In genomic region chr1:43239484-43239883, GRCh38 we compare ENCODE assay signal across 12 cellular contexts. TPM values are rescaled to one million over a fixed set of nuclear protein-coding genes. Genes with fewer than 3 reads are reported as not detected.
DNase-seq lines count a peak whose midpoint lies in the region; ATAC-seq, FAIRE-seq and TF ChIP-seq lines count a peak whose summit lies in the region.
"Had no signal": no experiment of that assay in that cellular context is flagged by ENCODE, and none has a peak within 500 bp of the region (broad histone marks: within the 10 kb centered on the region; RNA-seq: fewer than 3 reads in every experiment).

No MANE protein-coding gene starts in this region.

- H3K36me3 ChIP-seq in keratinocyte (ENCODE audit: control insufficient read depth in 2 of 2, extremely low read depth in 1 of 2, insufficient read depth in 2 of 2, low read length in 2 of 2) = no peaks in the 10 kb centered on the region

- H3K4me3 Mint-ChIP-seq in IgD-negative memory B cell (peak overlapping the region in 3 of 4 donors; percentile 4 to 75 (median 61)), Calu3 (ENCODE audit: low read depth, unreplicated experiment) (no peak overlapping the region)

- H3K4me3 ChIP-seq in keratinocyte (ENCODE audit: control insufficient read depth in 2 of 3, extremely low read depth in 1 of 3, insufficient read depth in 2 of 3, low read depth in 1 of 3, low read length in 3 of 3) = no peak overlapping the region
- H3K4me3 ChIP-seq: dorsolateral prefrontal cortex had no signal

- no peaks in the 10 kb centered on the region for H3K27me3 Mint-ChIP-seq in IgD-negative memory B cell
- no peaks in the 10 kb centered on the region for H3K27me3 Mint-ChIP-seq in Calu3 (ENCODE audit: unreplicated experiment)

- no peak for TF ChIP-seq CTCF in keratinocyte (optimal IDR thresholded peaks at IDR 0.05 in 1 of 3, IDR thresholded peaks at IDR 0.05 in 1 of 3, conservative IDR thresholded peaks at IDR 0.05 in 1 of 3; ENCODE audit: extremely low read depth in 1 of 3, insufficient read depth in 2 of 3, low read length in 3 of 3)
- TF ChIP-seq CTCF in Calu3 (IDR thresholded peaks at IDR 0.05; ENCODE audit: unreplicated experiment) = no peak

- peak; percentile 9 for FAIRE-seq in keratinocyte (lab: Jason Lieb, UNC)

- no peak overlapping the region for H3K9ac ChIP-seq in keratinocyte (ENCODE audit: control insufficient read depth, extremely low read depth, insufficient read depth, low read length)

- H3K9me3 Mint-ChIP-seq in IgD-negative memory B cell (peaks cover 0 to 2% (median 0%) of the 10 kb centered on the region in 3 donors), Calu3 (ENCODE audit: low read depth, unreplicated experiment) (peaks cover 5% of the 10 kb centered on the region)

- dilution Hi-C loops in keratinocyte (cut with MboI; ENCODE audit: extremely low pct_ligation_motif_present, low sequenced_read_pairs) = no loop called here

- H3K4me1 ChIP-seq in keratinocyte (ENCODE audit: control insufficient read depth, extremely low read depth, insufficient read depth, low read length) = peaks cover 9% of the 10 kb centered on the region

- H4K20me1 ChIP-seq in keratinocyte (ENCODE audit: control insufficient read depth, extremely low read depth, insufficient read depth, low read length) = no peaks in the 10 kb centered on the region

- peak overlapping the region; percentile 54 to 91 (median 78) for H3K27ac Mint-ChIP-seq in IgD-negative memory B cell
- no peak overlapping the region for H3K27ac Mint-ChIP-seq in Calu3 (ENCODE audit: unreplicated experiment)
- H3K27ac Mint-ChIP-seq: activated T-helper 2 cell treated with anti-CD3 and anti-CD28 coated beads, Interferon-gamma antibody, Interleukin-2, Interleukin-4, amounts not matched to agents 10 μg/mL and 5 μg/mL and 100 μg/mL, durations not matched to agents 14 hours and 24 hours and 36 hours had no signal

- H3K79me2 ChIP-seq in keratinocyte (ENCODE audit: control insufficient read depth, insufficient read depth, low read length) = no peaks in the 10 kb centered on the region

- peak; percentile 71 for ATAC-seq in GM18867 (IDR thresholded peaks at IDR 0.05; ENCODE audit: unreplicated experiment)
- peak; percentile 74 for ATAC-seq in GM21737 (IDR thresholded peaks at IDR 0.05; ENCODE audit: unreplicated experiment)
- no peak for ATAC-seq in activated CD4-positive, CD25-positive, alpha-beta regulatory T cell treated with anti-CD3 and anti-CD28 coated beads, Interleukin-2, amount 50 U/mL, for 24 hours

- DNase-seq in keratinocyte (ENCODE audit: low read depth, low spot score) = no peak
- DNase-seq in stimulated activated naive CD4-positive, alpha-beta T cell (lab: John Stamatoyannopoulos, UW) = no peak
- no peak for DNase-seq in stimulated activated CD4-positive, alpha-beta T cell treated with anti-CD3 and anti-CD28 coated beads, Interleukin-12 subunit alpha, Interleukin-12 subunit beta, amount 100 ng/mL, for 4 hours
- DNase-seq in Calu3 = no peak
- DNase-seq: dorsolateral prefrontal cortex; hypothalamus; stimulated activated CD4-positive, alpha-beta T cell treated with anti-CD3 and anti-CD28 coated beads, Interleukin-2, amount 100 ng/mL, for 24 hours had no signal

- BruUV-seq in Calu3 (replicated peaks; lab: Mats Ljungman, UMichigan) = no TSS peak

- H3K9me3 ChIP-seq in keratinocyte (ENCODE audit: control insufficient read depth, low read depth, low read length) = no peaks in the 10 kb centered on the region

- H3K4me2 ChIP-seq in keratinocyte (ENCODE audit: control insufficient read depth, extremely low read depth, insufficient read depth, low read depth, low read length) = no peak overlapping the region

- no peaks in the 10 kb centered on the region for H3K9me1 ChIP-seq in keratinocyte (ENCODE audit: control insufficient read depth, extremely low read depth, insufficient read depth, low read length)

- intact Hi-C loops in Calu3 (cut with micrococcal nuclease; ENCODE audit: unreplicated experiment) = loop anchor here (5.0 kb wide), 1 partner anchor 118 kb away; the partner anchor contains the start of gene CDC20

- no peaks in the 10 kb centered on the region for H3K27me3 ChIP-seq in keratinocyte (ENCODE audit: control insufficient read depth, extremely low read depth, insufficient read depth, low read length)
- H3K27me3 ChIP-seq: dorsolateral prefrontal cortex had no signal

- no peak overlapping the region for H3K27ac ChIP-seq in keratinocyte (ENCODE audit: control insufficient read depth, insufficient read depth, low read length)

- no peak overlapping the region for H2AFZ ChIP-seq in keratinocyte (ENCODE audit: control insufficient read depth, low read length)

- H3K36me3 Mint-ChIP-seq in IgD-negative memory B cell (no peaks in the 10 kb centered on the region), Calu3 (ENCODE audit: insufficient read depth, unreplicated experiment) (no peaks in the 10 kb centered on the region)

- CTCF ChIA-PET in Calu3 (lab: Charles Lee) = interaction anchor here (1.2 to 1.6 kb wide), 2 partner anchors 46 to 144 kb away, joined by 3 to 5 read pairs; partner anchors contain the start of gene C1orf210

- peaks cover 22 to 26% (median 24%) of the 10 kb centered on the region in 3 donors for H3K4me1 Mint-ChIP-seq in IgD-negative memory B cell
- peaks cover 31% of the 10 kb centered on the region for H3K4me1 Mint-ChIP-seq in Calu3 (ENCODE audit: low read depth, unreplicated experiment)

RNA-seq across cellular contexts. Expression of gene TMEM125, which starts 30.3 kb away (rescaled TPM):
- polyA plus RNA-seq in IgD-negative memory B cell = not detected
- polyA plus RNA-seq in keratinocyte = 0.92 to 2.4 TPM (median 1.0 TPM) in 3 replicates
- polyA plus RNA-seq in keratinocyte (2011; ENCODE audit: low read depth) = 3.2 TPM
- polyA plus RNA-seq in keratinocyte (2011; cell fraction: cytosol; rRNA removed) = 1.1 and 1.5 TPM in 2 replicates
- 1.9 and 2.8 TPM in 2 replicates for polyA plus RNA-seq in keratinocyte (2011; cell fraction: nucleus; rRNA removed)
- polyA plus RNA-seq in keratinocyte (2012; ENCODE audit: low replicate concordance) = 1.4 and 8.0 TPM in 2 replicates
- 0.69 to 1.6 TPM (median 1.1 TPM) in 3 replicates for polyA minus RNA-seq in keratinocyte
- 2.5 TPM for polyA minus RNA-seq in keratinocyte (2011; cell fraction: cytosol; rRNA and poly(A)+ RNA removed)
- 0.74 and 0.78 TPM in 2 replicates for polyA minus RNA-seq in keratinocyte (2011; cell fraction: nucleus; rRNA and poly(A)+ RNA removed)
- 20.7 and 24.4 TPM in 2 replicates for total RNA-seq in Calu3 (2022)
- total RNA-seq: activated T-helper 2 cell treated with anti-CD3 and anti-CD28 coated beads, Interferon-gamma antibody, Interleukin-2, Interleukin-4, amounts not matched to agents 10 μg/mL and 5 μg/mL and 100 μg/mL, durations not matched to agents 14 hours and 24 hours and 36 hours had no signal

RNA-seq across cellular contexts. Expression of gene C1orf210, which starts 45.9 kb away (rescaled TPM):
- not detected for polyA plus RNA-seq in IgD-negative memory B cell
- 4.6 to 6.4 TPM (median 5.6 TPM) in 3 replicates for polyA plus RNA-seq in keratinocyte
- polyA plus RNA-seq in keratinocyte (2011; ENCODE audit: low read depth) = 1.2 TPM
- polyA plus RNA-seq in keratinocyte (2011; cell fraction: cytosol; rRNA removed) = 4.6 TPM in 2 replicates
- 3.2 and 4.8 TPM in 2 replicates for polyA plus RNA-seq in keratinocyte (2011; cell fraction: nucleus; rRNA removed)
- 2.6 and 8.9 TPM in 2 replicates for polyA plus RNA-seq in keratinocyte (2012; ENCODE audit: low replicate concordance)
- 3.4 to 4.8 TPM (median 4.7 TPM) in 3 replicates for polyA minus RNA-seq in keratinocyte
- polyA minus RNA-seq in keratinocyte (2011; cell fraction: cytosol; rRNA and poly(A)+ RNA removed) = 2.9 TPM
- 0.84 and 1.0 TPM in 2 replicates for polyA minus RNA-seq in keratinocyte (2011; cell fraction: nucleus; rRNA and poly(A)+ RNA removed)
- 16.8 and 19.9 TPM in 2 replicates for total RNA-seq in Calu3 (2022)
- total RNA-seq: activated T-helper 2 cell treated with anti-CD3 and anti-CD28 coated beads, Interferon-gamma antibody, Interleukin-2, Interleukin-4, amounts not matched to agents 10 μg/mL and 5 μg/mL and 100 μg/mL, durations not matched to agents 14 hours and 24 hours and 36 hours had no signal

Comparison
In these comparisons a context has a peak if more than half of its experiments do, and no peak if none do; other contexts are left out.
1. ATAC-seq: peak in GM18867 (single experiment) and GM21737 (single experiment); none in activated CD4-positive, CD25-positive, alpha-beta regulatory T cell treated with anti-CD3 and anti-CD28 coated beads, Interleukin-2, amount 50 U/mL, for 24 hours (0 of 2).